ENCODE assay signal across 1 cellular context in genomic region chr9:136546697-136547481, GRCh38.
TF ChIP-seq lines count a peak whose summit lies in the region.

No MANE protein-coding gene starts in this region.

TF ChIP-seq in HEK293, 187 proteins besides CTCF, POLR2A, EP300 and RAD21 (continued from another document and continues in another):
- TF ChIP-seq PRDM2 (tag by site-specific recombination; IDR thresholded peaks at IDR 0.05; ENCODE audit: borderline replicate concordance) (no peak), ZSCAN4 (tag by site-specific recombination; IDR thresholded peaks at IDR 0.05) (no peak), MYNN (tag by site-specific recombination; IDR thresholded peaks at IDR 0.05; ENCODE audit: borderline replicate concordance) (no peak), ZNF555 (tag by site-specific recombination; conservative IDR thresholded peaks at IDR 0.05) (no peak), FEZF1 (tag by site-specific recombination; IDR thresholded peaks at IDR 0.05) (no peak), ZNF654 (tag by site-specific recombination; IDR thresholded peaks at IDR 0.05; ENCODE audit: low read depth) (no peak), ZNF776 (tag by site-specific recombination; IDR thresholded peaks at IDR 0.05; ENCODE audit: borderline replicate concordance) (no peak), SP7 (tag by site-specific recombination; IDR thresholded peaks at IDR 0.05) (peak; percentile 58; the same call in 1 of the 2 replicates), ZNF169 (tag by site-specific recombination; IDR thresholded peaks at IDR 0.05) (no peak), SP2 (tag by site-specific recombination; IDR thresholded peaks at IDR 0.05) (peak; percentile 62), ZSCAN18 (tag by site-specific recombination; IDR thresholded peaks at IDR 0.05) (no peak), EGR2 (tag by site-specific recombination; IDR thresholded peaks at IDR 0.05; ENCODE audit: low read depth) (peak; percentile 13; the same call in 1 of the 2 replicates), ZNF596 (tag by site-specific recombination; IDR thresholded peaks at IDR 0.05) (no peak), GLIS2 (tag by site-specific recombination; IDR thresholded peaks at IDR 0.05) (peak; percentile 35), PATZ1 (tag by site-specific recombination; IDR thresholded peaks at IDR 0.05) (peak; percentile 71), GLIS1 (tag by site-specific recombination; IDR thresholded peaks at IDR 0.05) (0 out of 2 replicates have a peak, but pooled peaks have one; percentile 10), ZNF521 (tag by site-specific recombination; IDR thresholded peaks at IDR 0.05) (no peak), ZNF610 (tag by site-specific recombination; IDR thresholded peaks at IDR 0.05; ENCODE audit: borderline replicate concordance) (no peak), PRDM4 (tag by site-specific recombination; IDR thresholded peaks at IDR 0.05) (peak; percentile 60; the same call in 1 of the 2 replicates), ZBTB10 (tag by site-specific recombination; IDR thresholded peaks at IDR 0.05) (no peak; the same call in 1 of the 2 replicates), ZNF37A (tag by site-specific recombination; IDR thresholded peaks at IDR 0.05) (no peak), GLI4 (tag by site-specific recombination; IDR thresholded peaks at IDR 0.05) (no peak), ZNF530 (tag by site-specific recombination; IDR thresholded peaks at IDR 0.05; ENCODE audit: low read depth) (no peak), ZNF561 (tag by site-specific recombination; IDR thresholded peaks at IDR 0.05; ENCODE audit: borderline replicate concordance) (no peak; the same call in 1 of the 2 replicates), ZNF394 (tag by site-specific recombination; IDR thresholded peaks at IDR 0.05; ENCODE audit: borderline replicate concordance) (no peak), ZBTB11 (tag by site-specific recombination; conservative IDR thresholded peaks at IDR 0.05; ENCODE audit: low read depth) (no peak), ZSCAN30 (tag by site-specific recombination; IDR thresholded peaks at IDR 0.05) (no peak), INSM2 (tag by site-specific recombination; IDR thresholded peaks at IDR 0.05) (no peak), ZNF221 (tag by site-specific recombination; IDR thresholded peaks at IDR 0.05; ENCODE audit: borderline replicate concordance) (no peak), WT1 (tag by site-specific recombination; IDR thresholded peaks at IDR 0.05) (no peak), HOXC10 (CRISPR knock-in tag; IDR thresholded peaks at IDR 0.05) (no peak), ZFP69B (tag by site-specific recombination; IDR thresholded peaks at IDR 0.05) (no peak), HOXA7 (CRISPR knock-in tag; IDR thresholded peaks at IDR 0.05; ENCODE audit: borderline replicate concordance) (no peak), MZF1 (tag by site-specific recombination; IDR thresholded peaks at IDR 0.05; ENCODE audit: borderline replicate concordance) (no peak), ZNF302 (tag by site-specific recombination; IDR thresholded peaks at IDR 0.05; ENCODE audit: low read depth) (no peak), ZNF175 (tag by site-specific recombination; IDR thresholded peaks at IDR 0.05) (no peak), SCRT1 (tag by site-specific recombination; IDR thresholded peaks at IDR 0.05; ENCODE audit: borderline replicate concordance) (no peak), ZNF140 (tag by site-specific recombination; IDR thresholded peaks at IDR 0.05) (no peak), ZNF23 (tag by site-specific recombination; IDR thresholded peaks at IDR 0.05; ENCODE audit: borderline replicate concordance) (no peak), ZNF548 (tag by site-specific recombination; IDR thresholded peaks at IDR 0.05) (no peak), ZNF391 (tag by site-specific recombination; IDR thresholded peaks at IDR 0.05; ENCODE audit: borderline replicate concordance, low read depth) (no peak)
